In genomic region chr17:82101767-82102679, GRCh38 we compare ENCODE assay signal across 1 cellular context.
A peak's percentile ranks its signal among the peaks of the same experiment; 100 is the strongest.
TF ChIP-seq lines count a peak whose summit lies in the region.

No MANE protein-coding gene starts in this region.

TF ChIP-seq in HepG2, 621 proteins besides CTCF, POLR2A, EP300 and RAD21 (continued from another document and continues in another):
- TF ChIP-seq MTA1 (CRISPR knock-in tag; IDR thresholded peaks at IDR 0.05; ENCODE audit: borderline replicate concordance) (peak; percentile 95), STAT6 (CRISPR knock-in tag; IDR thresholded peaks at IDR 0.05; ENCODE audit: borderline replicate concordance) (peak; percentile 91), SP1 (IDR thresholded peaks at IDR 0.05) (no peak), SP1 (CRISPR knock-in tag; IDR thresholded peaks at IDR 0.05) (peak; percentile 35; the same call in 1 of the 2 replicates), TGIF2 (CRISPR knock-in tag; IDR thresholded peaks at IDR 0.05) (peak; percentile 94), ZNF550 (CRISPR knock-in tag; IDR thresholded peaks at IDR 0.05; ENCODE audit: borderline replicate concordance) (peak; percentile 33; the same call in 1 of the 2 replicates), ZSCAN31 (CRISPR knock-in tag; IDR thresholded peaks at IDR 0.05; ENCODE audit: low read depth) (peak; percentile 95), ZNF597 (CRISPR knock-in tag; IDR thresholded peaks at IDR 0.05) (no peak), STAT5B (CRISPR knock-in tag; IDR thresholded peaks at IDR 0.05) (peak; percentile 62; the same call in 1 of the 2 replicates), KDM5A (IDR thresholded peaks at IDR 0.05; ENCODE audit: borderline replicate concordance, low read length) (no peak), IRX3 (CRISPR knock-in tag; IDR thresholded peaks at IDR 0.05; ENCODE audit: borderline replicate concordance, low read depth) (peak; percentile 72; the same call in 1 of the 2 replicates), SRY (CRISPR knock-in tag; IDR thresholded peaks at IDR 0.05) (peak; percentile 59; the same call in 1 of the 2 replicates), AGO1 (IDR thresholded peaks at IDR 0.05; ENCODE audit: low read depth, low read length, poor library complexity, severe bottlenecking) (peak; percentile 53), DMTF1 (CRISPR knock-in tag; IDR thresholded peaks at IDR 0.05) (no peak), ZNF672 (CRISPR knock-in tag; IDR thresholded peaks at IDR 0.05) (no peak), KDM2A (CRISPR knock-in tag; IDR thresholded peaks at IDR 0.05; ENCODE audit: borderline replicate concordance, low read depth) (peak; percentile 87), ELF4 (CRISPR knock-in tag; IDR thresholded peaks at IDR 0.05; ENCODE audit: borderline replicate concordance) (peak; percentile 98), REL (CRISPR knock-in tag; conservative IDR thresholded peaks at IDR 0.05) (no peak; the same call in none of the 2 replicates), DDIT3 (CRISPR knock-in tag; IDR thresholded peaks at IDR 0.05) (0 out of 2 replicates have a peak, but pooled peaks have one; percentile 60), GLMP (CRISPR knock-in tag; IDR thresholded peaks at IDR 0.05; ENCODE audit: borderline replicate concordance) (no peak), NCOA2 (CRISPR knock-in tag; IDR thresholded peaks at IDR 0.05) (peak; percentile 76), RFX3 (CRISPR knock-in tag; IDR thresholded peaks at IDR 0.05) (no peak), ZNF263 (CRISPR knock-in tag; IDR thresholded peaks at IDR 0.05) (peak; percentile 44; the same call in 1 of the 2 replicates), ZNF34 (CRISPR knock-in tag; IDR thresholded peaks at IDR 0.05; ENCODE audit: borderline replicate concordance) (0 out of 2 replicates have a peak, but pooled peaks have one; percentile 9), SIX4 (CRISPR knock-in tag; IDR thresholded peaks at IDR 0.05) (peak; percentile 53), HMG20B (CRISPR knock-in tag; conservative IDR thresholded peaks at IDR 0.05) (peak; percentile 80; the same call in 1 of the 2 replicates), SOX13 (IDR thresholded peaks at IDR 0.05) (no peak), SOX13 (CRISPR knock-in tag; conservative IDR thresholded peaks at IDR 0.05 in 1 of 2, IDR thresholded peaks at IDR 0.05 in 1 of 2) (peak in 1 of 2 experiments; percentile 59; a peak in 2 of 4 replicates), ZNF615 (CRISPR knock-in tag; IDR thresholded peaks at IDR 0.05; ENCODE audit: borderline replicate concordance) (peak; percentile 69; the same call in 1 of the 2 replicates), ZBTB46 (CRISPR knock-in tag; IDR thresholded peaks at IDR 0.05; ENCODE audit: borderline replicate concordance) (no peak), NFE2 (CRISPR knock-in tag; IDR thresholded peaks at IDR 0.05) (no peak), KLF16 (CRISPR knock-in tag; IDR thresholded peaks at IDR 0.05) (peak in 1 of 2 experiments; percentile 67; a peak in 1 of 4 replicates), MATR3 (CRISPR knock-in tag; IDR thresholded peaks at IDR 0.05) (no peak), ZNF83 (CRISPR knock-in tag; IDR thresholded peaks at IDR 0.05; ENCODE audit: borderline replicate concordance) (no peak; the same call in 1 of the 2 replicates)
- TF ChIP-seq, protein P1, sequence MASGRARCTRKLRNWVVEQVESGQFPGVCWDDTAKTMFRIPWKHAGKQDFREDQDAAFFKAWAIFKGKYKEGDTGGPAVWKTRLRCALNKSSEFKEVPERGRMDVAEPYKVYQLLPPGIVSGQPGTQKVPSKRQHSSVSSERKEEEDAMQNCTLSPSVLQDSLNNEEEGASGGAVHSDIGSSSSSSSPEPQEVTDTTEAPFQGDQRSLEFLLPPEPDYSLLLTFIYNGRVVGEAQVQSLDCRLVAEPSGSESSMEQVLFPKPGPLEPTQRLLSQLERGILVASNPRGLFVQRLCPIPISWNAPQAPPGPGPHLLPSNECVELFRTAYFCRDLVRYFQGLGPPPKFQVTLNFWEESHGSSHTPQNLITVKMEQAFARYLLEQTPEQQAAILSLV (CRISPR knock-in tag; IDR thresholded peaks at IDR 0.05; ENCODE audit: borderline replicate concordance) = no peak
- TF ChIP-seq, protein P2, sequence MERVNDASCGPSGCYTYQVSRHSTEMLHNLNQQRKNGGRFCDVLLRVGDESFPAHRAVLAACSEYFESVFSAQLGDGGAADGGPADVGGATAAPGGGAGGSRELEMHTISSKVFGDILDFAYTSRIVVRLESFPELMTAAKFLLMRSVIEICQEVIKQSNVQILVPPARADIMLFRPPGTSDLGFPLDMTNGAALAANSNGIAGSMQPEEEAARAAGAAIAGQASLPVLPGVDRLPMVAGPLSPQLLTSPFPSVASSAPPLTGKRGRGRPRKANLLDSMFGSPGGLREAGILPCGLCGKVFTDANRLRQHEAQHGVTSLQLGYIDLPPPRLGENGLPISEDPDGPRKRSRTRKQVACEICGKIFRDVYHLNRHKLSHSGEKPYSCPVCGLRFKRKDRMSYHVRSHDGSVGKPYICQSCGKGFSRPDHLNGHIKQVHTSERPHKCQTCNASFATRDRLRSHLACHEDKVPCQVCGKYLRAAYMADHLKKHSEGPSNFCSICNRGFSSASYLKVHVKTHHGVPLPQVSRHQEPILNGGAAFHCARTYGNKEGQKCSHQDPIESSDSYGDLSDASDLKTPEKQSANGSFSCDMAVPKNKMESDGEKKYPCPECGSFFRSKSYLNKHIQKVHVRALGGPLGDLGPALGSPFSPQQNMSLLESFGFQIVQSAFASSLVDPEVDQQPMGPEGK (CRISPR knock-in tag; IDR thresholded peaks at IDR 0.05) = peak; percentile 98
- TF ChIP-seq, protein P3, sequence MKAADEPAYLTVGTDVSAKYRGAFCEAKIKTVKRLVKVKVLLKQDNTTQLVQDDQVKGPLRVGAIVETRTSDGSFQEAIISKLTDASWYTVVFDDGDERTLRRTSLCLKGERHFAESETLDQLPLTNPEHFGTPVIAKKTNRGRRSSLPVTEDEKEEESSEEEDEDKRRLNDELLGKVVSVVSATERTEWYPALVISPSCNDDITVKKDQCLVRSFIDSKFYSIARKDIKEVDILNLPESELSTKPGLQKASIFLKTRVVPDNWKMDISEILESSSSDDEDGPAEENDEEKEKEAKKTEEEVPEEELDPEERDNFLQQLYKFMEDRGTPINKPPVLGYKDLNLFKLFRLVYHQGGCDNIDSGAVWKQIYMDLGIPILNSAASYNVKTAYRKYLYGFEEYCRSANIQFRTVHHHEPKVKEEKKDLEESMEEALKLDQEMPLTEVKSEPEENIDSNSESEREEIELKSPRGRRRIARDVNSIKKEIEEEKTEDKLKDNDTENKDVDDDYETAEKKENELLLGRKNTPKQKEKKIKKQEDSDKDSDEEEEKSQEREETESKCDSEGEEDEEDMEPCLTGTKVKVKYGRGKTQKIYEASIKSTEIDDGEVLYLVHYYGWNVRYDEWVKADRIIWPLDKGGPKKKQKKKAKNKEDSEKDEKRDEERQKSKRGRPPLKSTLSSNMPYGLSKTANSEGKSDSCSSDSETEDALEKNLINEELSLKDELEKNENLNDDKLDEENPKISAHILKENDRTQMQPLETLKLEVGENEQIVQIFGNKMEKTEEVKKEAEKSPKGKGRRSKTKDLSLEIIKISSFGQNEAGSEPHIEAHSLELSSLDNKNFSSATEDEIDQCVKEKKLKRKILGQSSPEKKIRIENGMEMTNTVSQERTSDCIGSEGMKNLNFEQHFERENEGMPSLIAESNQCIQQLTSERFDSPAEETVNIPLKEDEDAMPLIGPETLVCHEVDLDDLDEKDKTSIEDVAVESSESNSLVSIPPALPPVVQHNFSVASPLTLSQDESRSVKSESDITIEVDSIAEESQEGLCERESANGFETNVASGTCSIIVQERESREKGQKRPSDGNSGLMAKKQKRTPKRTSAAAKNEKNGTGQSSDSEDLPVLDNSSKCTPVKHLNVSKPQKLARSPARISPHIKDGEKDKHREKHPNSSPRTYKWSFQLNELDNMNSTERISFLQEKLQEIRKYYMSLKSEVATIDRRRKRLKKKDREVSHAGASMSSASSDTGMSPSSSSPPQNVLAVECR (CRISPR knock-in tag; IDR thresholded peaks at IDR 0.05; ENCODE audit: borderline replicate concordance) = peak; percentile 78
- TF ChIP-seq, protein P4, sequence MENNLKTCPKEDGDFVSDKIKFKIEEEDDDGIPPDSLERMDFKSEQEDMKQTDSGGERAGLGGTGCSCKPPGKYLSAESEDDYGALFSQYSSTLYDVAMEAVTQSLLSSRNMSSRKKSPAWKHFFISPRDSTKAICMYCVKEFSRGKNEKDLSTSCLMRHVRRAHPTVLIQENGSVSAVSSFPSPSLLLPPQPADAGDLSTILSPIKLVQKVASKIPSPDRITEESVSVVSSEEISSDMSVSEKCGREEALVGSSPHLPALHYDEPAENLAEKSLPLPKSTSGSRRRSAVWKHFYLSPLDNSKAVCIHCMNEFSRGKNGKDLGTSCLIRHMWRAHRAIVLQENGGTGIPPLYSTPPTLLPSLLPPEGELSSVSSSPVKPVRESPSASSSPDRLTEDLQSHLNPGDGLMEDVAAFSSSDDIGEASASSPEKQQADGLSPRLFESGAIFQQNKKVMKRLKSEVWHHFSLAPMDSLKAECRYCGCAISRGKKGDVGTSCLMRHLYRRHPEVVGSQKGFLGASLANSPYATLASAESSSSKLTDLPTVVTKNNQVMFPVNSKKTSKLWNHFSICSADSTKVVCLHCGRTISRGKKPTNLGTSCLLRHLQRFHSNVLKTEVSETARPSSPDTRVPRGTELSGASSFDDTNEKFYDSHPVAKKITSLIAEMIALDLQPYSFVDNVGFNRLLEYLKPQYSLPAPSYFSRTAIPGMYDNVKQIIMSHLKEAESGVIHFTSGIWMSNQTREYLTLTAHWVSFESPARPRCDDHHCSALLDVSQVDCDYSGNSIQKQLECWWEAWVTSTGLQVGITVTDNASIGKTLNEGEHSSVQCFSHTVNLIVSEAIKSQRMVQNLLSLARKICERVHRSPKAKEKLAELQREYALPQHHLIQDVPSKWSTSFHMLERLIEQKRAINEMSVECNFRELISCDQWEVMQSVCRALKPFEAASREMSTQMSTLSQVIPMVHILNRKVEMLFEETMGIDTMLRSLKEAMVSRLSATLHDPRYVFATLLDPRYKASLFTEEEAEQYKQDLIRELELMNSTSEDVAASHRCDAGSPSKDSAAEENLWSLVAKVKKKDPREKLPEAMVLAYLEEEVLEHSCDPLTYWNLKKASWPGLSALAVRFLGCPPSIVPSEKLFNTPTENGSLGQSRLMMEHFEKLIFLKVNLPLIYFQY (CRISPR knock-in tag; IDR thresholded peaks at IDR 0.05; ENCODE audit: borderline replicate concordance) = peak; percentile 96
